ENCODE assay signal across 26 cellular contexts in genomic region chr11:71135112-71135511, GRCh38.
"Had no signal": no experiment of that assay in that cellular context is flagged by ENCODE, and none has a peak within 500 bp of the region (broad histone marks: within the 10 kb centered on the region; RNA-seq: fewer than 3 reads in every experiment).

No MANE protein-coding gene starts in this region.

- ATAC-seq: effector memory CD8-positive, alpha-beta T cell; esophagus mucosa; gastrocnemius medialis; heart right ventricle; left cardiac atrium; left lung; left ventricle myocardium superior; lower lobe of right lung; mucosa of descending colon had no signal

- FAIRE-seq: endometrium, islet of Langerhans, keratinocyte had no signal

- DNase-seq: colonic mucosa; cortex of kidney; effector CD8-positive, alpha-beta T cell; effector memory CD8-positive, alpha-beta T cell; endodermal cell; erythroblast; esophagus squamous epithelium; foreskin fibroblast; foreskin melanocyte; gastrocnemius medialis; glutamatergic neuron; head of caudate nucleus; heart right ventricle; hippocampal formation; left cardiac atrium; left lung; left ventricle myocardium superior; lower lobe of right lung; mesenchymal stem cell; mucosa of descending colon had no signal

- H3K4me3 Mint-ChIP-seq: dendritic cell treated with granulocyte-macrophage colony-stimulating factor and Interleukin-4, amounts not matched to agents 40 ng/mL and 50 ng/mL, for 4 days; effector memory CD8-positive, alpha-beta T cell; endodermal cell; mesothelial cell of epicardium had no signal

- H3K9me3 Mint-ChIP-seq: dendritic cell treated with granulocyte-macrophage colony-stimulating factor and Interleukin-4, amounts not matched to agents 40 ng/mL and 50 ng/mL, for 4 days; endodermal cell; mesothelial cell of epicardium had no signal

- H3K27ac Mint-ChIP-seq: dendritic cell treated with granulocyte-macrophage colony-stimulating factor and Interleukin-4, amounts not matched to agents 40 ng/mL and 50 ng/mL, for 4 days; effector memory CD8-positive, alpha-beta T cell; endodermal cell; mesothelial cell of epicardium had no signal

- H3K36me3 Mint-ChIP-seq: mesothelial cell of epicardium had no signal

- H3K27me3 Mint-ChIP-seq: dendritic cell treated with granulocyte-macrophage colony-stimulating factor and Interleukin-4, amounts not matched to agents 40 ng/mL and 50 ng/mL, for 4 days had no signal
